12 cellular contexts compared by ENCODE assay signal in genomic region chr6:89840538-89840937, GRCh38. TPM values are rescaled to one million over a fixed set of nuclear protein-coding genes. Genes with fewer than 3 reads are reported as not detected.
DNase-seq lines count a peak whose midpoint lies in the region; ATAC-seq and TF ChIP-seq lines count a peak whose summit lies in the region.
"Had no signal": no experiment of that assay in that cellular context is flagged by ENCODE, and none has a peak within 500 bp of the region (broad histone marks: within the 10 kb centered on the region; RNA-seq: fewer than 3 reads in every experiment).

No MANE protein-coding gene starts in this region.

- DNase-seq in EH (ENCODE audit: low read depth) (peak; percentile 50), choroid plexus epithelial cell (ENCODE audit: low read depth) (peak; percentile 78), lung microvascular endothelial cell (ENCODE audit: low read depth in 2 of 2) (peak; percentile 81 to 84), NCI-H524 (lab: John Stamatoyannopoulos, UW) (no peak)
- DNase-seq: HFFc6, NCI-H1417 treated with DMSO at 0.1 percent for 48 hours, retina had no signal

- peak overlapping the region; percentile 6 for H3K27ac ChIP-seq in KOPT-K1 (ENCODE audit: low read depth, low read length, poor library complexity, severe bottlenecking)
- H3K27ac ChIP-seq: ascending aorta had no signal

- no peaks in the 10 kb centered on the region for H3K9me3 ChIP-seq in KOPT-K1 (ENCODE audit: insufficient read depth, low read length, poor library complexity, severe bottlenecking)
- H3K9me3 ChIP-seq: ascending aorta had no signal

- peak; percentile 2 for TF ChIP-seq CTCF in choroid plexus epithelial cell (conservative IDR thresholded peaks at IDR 0.05; ENCODE audit: low read depth, low read length)

- H3K4me3 ChIP-seq in choroid plexus epithelial cell (ENCODE audit: low read depth, low read length), result no peak overlapping the region
- H3K4me3 ChIP-seq: ascending aorta had no signal

- peaks cover 79% of the 10 kb centered on the region for H3K36me3 ChIP-seq in KOPT-K1 (ENCODE audit: insufficient read depth, low read length)

- ATAC-seq in GM21529 (IDR thresholded peaks at IDR 0.05; ENCODE audit: unreplicated experiment) (no peak), HG03442 (IDR thresholded peaks at IDR 0.05; ENCODE audit: unreplicated experiment) (no peak)

RNA-seq across cellular contexts. Expression of gene CASP8AP2, which starts 10.9 kb away (rescaled TPM):
- 7.4 and 10.7 TPM in 2 replicates for total RNA-seq in lung microvascular endothelial cell

RNA-seq across cellular contexts. Expression of gene MDN1, which starts 20.9 kb away (rescaled TPM):
- 13.5 and 18.3 TPM in 2 replicates for total RNA-seq in lung microvascular endothelial cell

RNA-seq across cellular contexts. Expression of gene GJA10, which starts 53.7 kb away (rescaled TPM):
- not detected in 2 replicates for total RNA-seq in lung microvascular endothelial cell
- total RNA-seq: ascending aorta, HFFc6, liver had no signal

Comparison
In these comparisons a context has a peak if more than half of its experiments do, and no peak if none do; other contexts are left out.
1. DNase-seq: peak in EH (single experiment), choroid plexus epithelial cell (single experiment) and lung microvascular endothelial cell (2 of 2); none in NCI-H524 (0 of 2).